ENCODE assay signal across 8 cellular contexts in the genomic region with DNA sequence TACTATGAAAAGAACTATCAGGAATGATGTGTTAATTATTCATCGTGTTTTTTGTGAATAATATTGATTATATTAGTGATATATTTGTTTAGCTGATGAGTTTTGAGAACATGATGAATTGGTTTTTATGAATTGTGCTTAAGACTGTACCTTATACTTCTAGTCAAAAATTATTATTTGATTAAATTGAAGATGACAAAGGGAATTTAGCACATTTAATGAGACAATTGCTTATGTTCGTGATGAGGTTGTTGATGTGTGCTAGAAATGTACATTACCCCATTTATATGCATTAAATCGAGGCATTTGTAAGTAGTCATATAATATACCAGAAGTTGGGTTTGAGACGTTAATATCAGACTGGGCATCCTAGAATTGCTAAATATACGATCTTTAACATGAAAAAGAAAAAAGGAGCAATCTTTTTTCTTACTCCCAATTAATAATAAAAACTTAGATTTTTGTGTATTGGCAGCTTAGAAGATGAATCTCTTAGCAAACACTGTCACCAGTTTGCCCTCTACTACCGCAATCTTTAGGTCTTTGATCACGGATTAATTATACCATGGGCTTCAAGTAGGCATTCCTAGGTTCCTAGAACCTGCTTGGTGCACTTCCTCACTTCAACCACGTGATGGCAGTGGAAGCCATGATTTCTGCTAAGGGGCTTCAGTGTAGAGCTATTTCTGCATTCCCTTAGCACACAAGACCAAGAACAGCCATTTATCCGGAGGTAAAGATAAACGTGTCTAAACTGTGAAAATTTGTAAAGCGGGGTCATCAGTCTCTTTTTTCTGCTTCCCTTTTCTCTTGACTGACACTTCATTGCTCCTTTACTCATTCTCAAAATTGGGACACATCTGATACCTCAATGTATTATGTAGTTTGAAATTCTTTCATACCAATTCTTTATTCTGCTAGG. TPM values are rescaled to one million over a fixed set of nuclear protein-coding genes. Genes with fewer than 3 reads are reported as not detected.
A peak's percentile ranks its signal among the peaks of the same experiment; 100 is the strongest.
DNase-seq lines count a peak whose midpoint lies in the region; ATAC-seq and TF ChIP-seq lines count a peak whose summit lies in the region.

No MANE protein-coding gene starts in this region.

- H3K4me1 Mint-ChIP-seq in IgD-negative memory B cell = peaks cover 30 to 45% (median 35%) of the 10 kb centered on the region in 3 donors
- H3K4me1 Mint-ChIP-seq in activated T-cell treated with anti-CD3 and anti-CD28 coated beads, Interleukin-2, amount 50 U/mL, for 4 hours (ENCODE audit: low read depth) = peaks cover 54% of the 10 kb centered on the region
- peaks cover 31 to 64% (median 60%) of the 10 kb centered on the region in 4 donors for H3K4me1 Mint-ChIP-seq in naive thymus-derived CD8-positive, alpha-beta T cell

- H3K36me3 ChIP-seq in OCI-LY3 (replicated peaks; ENCODE audit: low read depth, low read length) = no peaks in the 10 kb centered on the region

- H3K9ac ChIP-seq in OCI-LY3 (ENCODE audit: low read length) = peak overlapping the region; percentile 76

- H3K9me3 Mint-ChIP-seq in IgD-negative memory B cell = peaks cover 0 to 1% (median 0%) of the 10 kb centered on the region in 3 donors
- peaks cover 3% of the 10 kb centered on the region for H3K9me3 Mint-ChIP-seq in activated T-cell treated with anti-CD3 and anti-CD28 coated beads, Interleukin-2, amount 50 U/mL, for 4 hours
- H3K9me3 Mint-ChIP-seq in naive thymus-derived CD8-positive, alpha-beta T cell = no peaks in the 10 kb centered on the region

- TF ChIP-seq CTCF in OCI-LY3 (IDR thresholded peaks at IDR 0.05; ENCODE audit: low read depth, low read length) (peak; percentile 89), fibroblast of mammary gland (conservative IDR thresholded peaks at IDR 0.05; ENCODE audit: control insufficient read depth, insufficient read depth, low read depth, low read length) (peak; percentile 99)

- POLR2A ChIA-PET in naive thymus-derived CD8-positive, alpha-beta T cell (lab: Charles Lee) = interaction anchor here (1.1 kb wide), 1 partner anchor 12 kb away, joined by 3 read pairs; no protein-coding TSS in a partner anchor

- peaks cover 21% of the 10 kb centered on the region for H3K4me1 ChIP-seq in OCI-LY3 (ENCODE audit: low read length)

- peak overlapping the region in 2 of 3 donors; percentile 46 to 74 for H3K27ac Mint-ChIP-seq in IgD-negative memory B cell
- peak overlapping the region in 5 of 10 donors; percentile 10 to 88 (median 55) for H3K27ac Mint-ChIP-seq in naive thymus-derived CD8-positive, alpha-beta T cell

- ATAC-seq in activated T-cell treated with anti-CD3 and anti-CD28 coated beads, Interleukin-2, amount 50 U/mL, for 4 hours = peak; percentile 16 to 24
- peak; percentile 32 to 38 for ATAC-seq in naive thymus-derived CD8-positive, alpha-beta T cell

- H3K4me2 ChIP-seq in OCI-LY3 (ENCODE audit: low read length) = peak overlapping the region; percentile 99

- H3K27me3 ChIP-seq in OCI-LY3 (ENCODE audit: low read depth, low read length) = no peaks in the 10 kb centered on the region

- DNase-seq in NCI-H510A treated with DMSO at 0.1 percent for 48 hours (lab: John Stamatoyannopoulos, UW) = peak; percentile 80
- DNase-seq in NCI-H510A (lab: John Stamatoyannopoulos, UW) = no peak
- peak; percentile 45 for DNase-seq in activated T-cell treated with anti-CD3 and anti-CD28 coated beads, Interleukin-2, amount 50 U/mL, for 4 hours
- DNase-seq in fibroblast of mammary gland (ENCODE audit: low read depth) = peak; percentile 91
- DNase-seq in naive thymus-derived CD8-positive, alpha-beta T cell = peak; percentile 17 to 78 (median 64)
- DNase-seq in stromal cell of bone marrow (ENCODE audit: low read depth) = peak; percentile 77

- no peak overlapping the region for H3K27ac ChIP-seq in OCI-LY3 (ENCODE audit: low read length)

- H3K36me3 Mint-ChIP-seq in IgD-negative memory B cell = no peaks in the 10 kb centered on the region
- peaks cover 5% of the 10 kb centered on the region for H3K36me3 Mint-ChIP-seq in activated T-cell treated with anti-CD3 and anti-CD28 coated beads, Interleukin-2, amount 50 U/mL, for 4 hours (ENCODE audit: insufficient read depth)
- peaks cover 0 to 13% (median 0%) of the 10 kb centered on the region in 3 donors for H3K36me3 Mint-ChIP-seq in naive thymus-derived CD8-positive, alpha-beta T cell

- peaks cover 2% of the 10 kb centered on the region for H3K27me3 Mint-ChIP-seq in IgD-negative memory B cell
- H3K27me3 Mint-ChIP-seq in activated T-cell treated with anti-CD3 and anti-CD28 coated beads, Interleukin-2, amount 50 U/mL, for 4 hours (ENCODE audit: low read depth) = peaks cover 2% of the 10 kb centered on the region
- peaks cover 0 to 2% (median 0%) of the 10 kb centered on the region in 5 donors for H3K27me3 Mint-ChIP-seq in naive thymus-derived CD8-positive, alpha-beta T cell

- H3K4me3 ChIP-seq in OCI-LY3 (ENCODE audit: low read length) = peak overlapping the region; percentile 89
- H3K4me3 ChIP-seq in fibroblast of mammary gland (ENCODE audit: control insufficient read depth, low read depth, low read length) = peak overlapping the region; percentile 75

- H3K79me2 ChIP-seq in OCI-LY3 (ENCODE audit: low read length) = peaks cover 62% of the 10 kb centered on the region

- H3K9me3 ChIP-seq in OCI-LY3 (ENCODE audit: insufficient read depth, low read length) = no peaks in the 10 kb centered on the region

- H4K20me1 ChIP-seq in OCI-LY3 (ENCODE audit: insufficient read depth, low read length) = peaks cover 3% of the 10 kb centered on the region

- H3K4me3 Mint-ChIP-seq in IgD-negative memory B cell = peak overlapping the region; percentile 84 to 97 (median 95)
- H3K4me3 Mint-ChIP-seq in activated T-cell treated with anti-CD3 and anti-CD28 coated beads, Interleukin-2, amount 50 U/mL, for 4 hours = peak overlapping the region; percentile 93
- H3K4me3 Mint-ChIP-seq in naive thymus-derived CD8-positive, alpha-beta T cell = peak overlapping the region; percentile 79 to 93 (median 91)

- no peak overlapping the region for H2AFZ ChIP-seq in OCI-LY3 (ENCODE audit: low read depth, low read length)

RNA-seq across cellular contexts. Expression of a gene that starts 1.6 kb away (rescaled TPM):
- 2.1 TPM for polyA plus RNA-seq in IgD-negative memory B cell
- total RNA-seq in activated T-cell treated with anti-CD3 and anti-CD28 coated beads, Interleukin-2, amount 50 U/mL, for 4 hours = 10 to 100 TPM; 13.1 to 15.4 (median 14.9) TPM
- 10 to 100 TPM; 19.1 to 19.5 TPM for total RNA-seq in naive thymus-derived CD8-positive, alpha-beta T cell
- 1 to 10 TPM; 1.9 to 2.4 (median 2.3) TPM for polyA plus RNA-seq in naive thymus-derived CD8-positive, alpha-beta T cell

RNA-seq across cellular contexts. Expression of a gene that starts 20.8 kb away (rescaled TPM):
- 13.3 TPM for polyA plus RNA-seq in IgD-negative memory B cell
- total RNA-seq in activated T-cell treated with anti-CD3 and anti-CD28 coated beads, Interleukin-2, amount 50 U/mL, for 4 hours = 10 to 100 TPM; 24.4 to 27.1 (median 26.8) TPM
- total RNA-seq in naive thymus-derived CD8-positive, alpha-beta T cell = 10 to 100 TPM; 20.5 to 21.3 TPM
- 10 to 100 TPM in 1 of 3 donors, 1 to 10 TPM in 2; 7.4 to 14.2 (median 7.8) TPM for polyA plus RNA-seq in naive thymus-derived CD8-positive, alpha-beta T cell
